Comparison of ENCODE assay signal across 8 cellular contexts in genomic region chr17:39618252-39618913, GRCh38. TPM values are rescaled to one million over a fixed set of nuclear protein-coding genes. Genes with fewer than 3 reads are reported as not detected.
DNase-seq lines count a peak whose midpoint lies in the region; ATAC-seq and TF ChIP-seq lines count a peak whose summit lies in the region.

No MANE protein-coding gene starts in this region.

- peaks cover 30% of the 10 kb centered on the region for H3K4me1 ChIP-seq in CD4-positive, alpha-beta memory T cell (ENCODE audit: insufficient read depth, low read length)
- H3K4me1 ChIP-seq in HUES48 (ENCODE audit: control insufficient read depth, insufficient read depth, low read length) (0 out of 2 replicates have a peak, but pooled peaks cover 4% of the 10 kb centered on the region), ascending aorta (peaks cover 0 to 2% of the 10 kb centered on the region in 2 donors), right lobe of liver (no peaks in the 10 kb centered on the region), urinary bladder (ENCODE audit: insufficient read depth) (no peaks in the 10 kb centered on the region), adrenal gland (replicated peaks in 1 of 2) (peaks cover 6 to 12% of the 10 kb centered on the region in 2 donors)

- H3K9me3 Mint-ChIP-seq in CD4-positive, alpha-beta memory T cell: no peaks in the 10 kb centered on the region

- H3K4me1 Mint-ChIP-seq in CD4-positive, alpha-beta memory T cell: peaks cover 8 to 18% (median 13%) of the 10 kb centered on the region in 4 donors

- H3K36me3 ChIP-seq in CD4-positive, alpha-beta memory T cell (ENCODE audit: insufficient read depth, low read length): no peaks in the 10 kb centered on the region
- H3K36me3 ChIP-seq in HUES48 (ENCODE audit: control insufficient read depth, insufficient read depth, low read length) (no peaks in the 10 kb centered on the region), ascending aorta (no peaks in the 10 kb centered on the region), right lobe of liver (no peaks in the 10 kb centered on the region), urinary bladder (ENCODE audit: insufficient read depth) (no peaks in the 10 kb centered on the region), adrenal gland (replicated peaks in 1 of 2) (no peaks in the 10 kb centered on the region)

- TF ChIP-seq POLR2A in right lobe of liver (IDR thresholded peaks at IDR 0.05): no peak
- TF ChIP-seq POLR2A in adrenal gland (IDR thresholded peaks at IDR 0.05): no peak

- 0 out of 2 replicates have a peak overlapping the region, but pooled peaks have one; percentile 16 for H3K9ac ChIP-seq in HUES48 (ENCODE audit: low read depth, low read length)

- no peaks in the 10 kb centered on the region for H3K9me3 ChIP-seq in CD4-positive, alpha-beta memory T cell (ENCODE audit: control insufficient read depth in 1 of 2, low read length in 2 of 2)
- no peaks in the 10 kb centered on the region for H3K9me3 ChIP-seq in HUES48 (ENCODE audit: control insufficient read depth, insufficient read depth, low read length)
- H3K9me3 ChIP-seq in ascending aorta: no peaks in the 10 kb centered on the region
- no peaks in the 10 kb centered on the region for H3K9me3 ChIP-seq in right lobe of liver
- no peaks in the 10 kb centered on the region for H3K9me3 ChIP-seq in adrenal gland (replicated peaks in 1 of 3)

- CTCF ChIA-PET in CD4-positive, alpha-beta memory T cell (lab: Charles Lee; ENCODE audit: partially characterized antibody): interaction anchor here (0.6 to 9.5 kb wide), 11 partner anchors 15 to 501 kb away, joined by 3 to 102 read pairs (median 8); partner anchors contain the start of genes PNMT, PSMD3 and STARD3

- POLR2A ChIA-PET in CD4-positive, alpha-beta memory T cell (lab: Charles Lee; ENCODE audit: partially characterized antibody): interaction anchor here (0.6 to 1.6 kb wide), 7 partner anchors 18 to 485 kb away, joined by 3 to 5 read pairs (median 3); partner anchors contain the start of genes MIEN1 and STARD3

- H3K27ac ChIP-seq in CD4-positive, alpha-beta memory T cell (ENCODE audit: low read depth, low read length): no peak overlapping the region
- H3K27ac ChIP-seq in HUES48 (ENCODE audit: low read depth, low read length) (no peak overlapping the region), ascending aorta (no peak overlapping the region), right lobe of liver (no peak overlapping the region), urinary bladder (ENCODE audit: low read depth) (no peak overlapping the region), adrenal gland (peak overlapping the region in 1 of 5 donors; percentile 61)

- peaks cover 1 to 19% of the 10 kb centered on the region in 2 donors for H3K27me3 Mint-ChIP-seq in CD4-positive, alpha-beta memory T cell

- intact Hi-C loops in CD4-positive, alpha-beta memory T cell (cut with micrococcal nuclease): no loop called here
- intact Hi-C loops in ascending aorta (cut with DNase I) (no loop called here), right lobe of liver (cut with DNase I) (no loop called here), adrenal gland (cut with DNase I) (no loop called here)

- H3K27ac Mint-ChIP-seq in CD4-positive, alpha-beta memory T cell: peak overlapping the region in 4 of 7 donors; percentile 13 to 77 (median 64)

- no peaks in the 10 kb centered on the region for H3K27me3 ChIP-seq in CD4-positive, alpha-beta memory T cell (ENCODE audit: insufficient read depth, low read length)
- H3K27me3 ChIP-seq in HUES48 (ENCODE audit: control insufficient read depth, insufficient read depth, low read length) (peaks cover 78% of the 10 kb centered on the region), ascending aorta (no peaks in the 10 kb centered on the region), right lobe of liver (no peaks in the 10 kb centered on the region), adrenal gland (no peaks in the 10 kb centered on the region)

- H3K4me3 ChIP-seq in CD4-positive, alpha-beta memory T cell (ENCODE audit: low read length in 2 of 2): peak overlapping the region in 1 of 2 donors; percentile 31
- H3K4me3 ChIP-seq in HUES48 (ENCODE audit: low read depth, low read length) (peak overlapping the region; percentile 74), ascending aorta (peak overlapping the region; percentile 70 to 79), right lobe of liver (peak overlapping the region; percentile 31 to 59 (median 44)), urinary bladder (ENCODE audit: low read depth, low read length) (peak overlapping the region; percentile 54), adrenal gland (peak overlapping the region in 2 of 4 donors; percentile 28 to 81)

- TF ChIP-seq CTCF in ascending aorta (IDR thresholded peaks at IDR 0.05): no peak
- no peak for TF ChIP-seq CTCF in right lobe of liver (IDR thresholded peaks at IDR 0.05)
- TF ChIP-seq CTCF in adrenal gland (IDR thresholded peaks at IDR 0.05): no peak

- WGBS in right lobe of liver (ENCODE audit: insufficient coverage, low coverage, low lambda C conversion rate, missing lambda C conversion rate): 1% methylated on average over 25 of the region's 33 CpGs
- WGBS in urinary bladder: 3% methylated on average over 33 of the region's 33 CpGs
- 2 to 6% (median 4%) methylated on average over 12 to 33 of the region's 33 CpGs for WGBS in adrenal gland, 4 donors

- peak in 1 of 5 donors; percentile 13 for DNase-seq in CD4-positive, alpha-beta memory T cell
- DNase-seq in ascending aorta (ENCODE audit: low spot score in 2 of 2) (no peak), right lobe of liver (no peak), NCI-H446 treated with DMSO at 0.1 percent for 48 hours (lab: John Stamatoyannopoulos, UW) (no peak), adrenal gland (no peak)
- DNase-seq in stimulated activated CD4-positive, alpha-beta T cell treated with anti-CD3 and anti-CD28 coated beads, Interleukin-4, amount 100 ng/mL, for 1 hour: no peak

- peaks cover 0 to 2% of the 10 kb centered on the region in 2 donors for H3K36me3 Mint-ChIP-seq in CD4-positive, alpha-beta memory T cell

- peak overlapping the region; percentile 76 to 95 (median 86) for H3K4me3 Mint-ChIP-seq in CD4-positive, alpha-beta memory T cell

- no peak for ATAC-seq in right lobe of liver

RNA-seq across cellular contexts. Expression of gene PPP1R1B, which starts 8.4 kb away (rescaled TPM):
- total RNA-seq in CD4-positive, alpha-beta memory T cell: not detected
- not detected for polyA plus RNA-seq in CD4-positive, alpha-beta memory T cell
- 2.4 TPM for total RNA-seq in ascending aorta
- total RNA-seq in right lobe of liver: under 1 TPM in 1 of 6 experiments, not detected in 5; 0.46 TPM
- total RNA-seq in urinary bladder: 5.1 TPM
- polyA plus RNA-seq in urinary bladder: 17.1 TPM
- total RNA-seq in adrenal gland: 10 to 100 TPM in 3 of 8 donors, 1 to 10 TPM in 2, under 1 TPM in 2, not detected in 1; 0.32 to 39.7 (median 3.2) TPM
- 10 to 100 TPM; 37.5 to 58.0 (median 46.9) TPM for polyA plus RNA-seq in adrenal gland

RNA-seq across cellular contexts. Expression of gene NEUROD2, which starts 10.7 kb away (rescaled TPM):
- not detected for total RNA-seq in CD4-positive, alpha-beta memory T cell
- under 1 TPM in 1 of 2 donors, not detected in 1; 0.06 TPM for polyA plus RNA-seq in CD4-positive, alpha-beta memory T cell
- total RNA-seq in ascending aorta (not detected), right lobe of liver (not detected), urinary bladder (not detected), adrenal gland (not detected)
- polyA plus RNA-seq in urinary bladder (not detected), adrenal gland (under 1 TPM in 1 of 3 donors, not detected in 2; 0.08 TPM)

RNA-seq across cellular contexts. Expression of gene STARD3, which starts 18.6 kb away (rescaled TPM):
- total RNA-seq in CD4-positive, alpha-beta memory T cell: 100 to 1,000 TPM; 105 to 110 TPM
- 10 to 100 TPM; 42.2 to 43.2 TPM for polyA plus RNA-seq in CD4-positive, alpha-beta memory T cell
- 87.6 TPM for total RNA-seq in ascending aorta
- total RNA-seq in right lobe of liver: 10 to 100 TPM; 24.3 to 49.8 (median 28.0) TPM
- 18.2 TPM for total RNA-seq in urinary bladder
- 69.4 TPM for polyA plus RNA-seq in urinary bladder
- total RNA-seq in adrenal gland: 100 to 1,000 TPM in 3 of 8 donors, 10 to 100 TPM in 5; 38.6 to 129 (median 85.9) TPM
- 100 to 1,000 TPM; 101 to 220 (median 102) TPM for polyA plus RNA-seq in adrenal gland

RNA-seq across cellular contexts. Expression of gene TCAP, which starts 46.8 kb away (rescaled TPM):
- 1 to 10 TPM; 5.9 to 6.3 TPM for total RNA-seq in CD4-positive, alpha-beta memory T cell
- under 1 TPM in 1 of 2 donors, not detected in 1; 0.14 TPM for polyA plus RNA-seq in CD4-positive, alpha-beta memory T cell
- total RNA-seq in ascending aorta (not detected), right lobe of liver (1 to 10 TPM in 4 of 6 experiments, under 1 TPM in 2; 0.49 to 4.3 (median 1.1) TPM), urinary bladder (3.3 TPM), adrenal gland (10 to 100 TPM in 1 of 8 donors, 1 to 10 TPM in 4, under 1 TPM in 2, not detected in 1; 0.78 to 13.6 (median 1.5) TPM)
- polyA plus RNA-seq in urinary bladder (0.73 TPM), adrenal gland (10 to 100 TPM in 1 of 3 donors, 1 to 10 TPM in 1, under 1 TPM in 1; 0.92 to 13.4 (median 2.9) TPM)

RNA-seq across cellular contexts. Expression of gene PNMT, which starts 49.9 kb away (rescaled TPM):
- under 1 TPM in 1 of 2 experiments, not detected in 1; 0.55 TPM for total RNA-seq in CD4-positive, alpha-beta memory T cell
- polyA plus RNA-seq in CD4-positive, alpha-beta memory T cell: not detected
- 5.1 TPM for total RNA-seq in ascending aorta
- under 1 TPM in 2 of 6 experiments, not detected in 4; 0.37 TPM for total RNA-seq in right lobe of liver
- not detected for total RNA-seq in urinary bladder
- 9.3 TPM for polyA plus RNA-seq in urinary bladder
- 100 to 1,000 TPM in 3 of 8 donors, 10 to 100 TPM in 1, 1 to 10 TPM in 2, under 1 TPM in 1, not detected in 1; 0.47 to 366 (median 11.4) TPM for total RNA-seq in adrenal gland
- polyA plus RNA-seq in adrenal gland: 100 to 1,000 TPM; 185 to 593 (median 477) TPM
